ENCODE assay signal across 15 cellular contexts in the genomic region with DNA sequence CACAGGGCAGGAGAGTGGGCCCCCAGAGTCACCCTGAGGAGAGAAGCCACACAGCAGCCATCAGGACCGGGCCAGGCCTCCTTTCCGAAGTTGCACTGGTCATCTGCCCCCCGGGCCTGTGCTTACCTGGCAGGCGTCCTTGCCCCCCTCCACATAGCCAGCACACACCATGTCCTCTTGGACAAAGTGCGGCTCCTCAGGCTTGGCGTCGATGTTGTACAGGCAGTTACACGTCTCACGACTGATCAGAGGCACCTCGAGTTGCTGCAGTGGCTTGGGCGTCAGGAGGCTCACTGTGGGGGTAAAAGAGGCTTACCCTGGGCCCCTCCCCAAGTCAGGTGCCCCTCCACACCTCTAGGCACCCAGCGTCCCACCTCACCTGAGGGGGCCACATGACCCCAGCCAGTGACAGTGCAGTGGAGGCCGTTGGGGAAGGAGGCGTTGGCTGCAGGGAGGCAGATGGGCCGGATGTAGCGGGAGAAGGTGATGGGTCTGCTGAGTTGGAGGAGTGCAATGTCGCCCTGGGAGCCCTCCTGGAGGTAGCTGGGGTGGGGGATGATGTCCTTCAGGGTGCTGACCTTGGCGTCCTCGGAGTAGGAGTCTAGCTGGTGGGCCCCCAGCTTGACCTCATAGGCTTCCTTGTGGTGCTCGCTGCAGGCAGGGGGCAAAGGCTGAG. TPM values are rescaled to one million over a fixed set of nuclear protein-coding genes. Genes with fewer than 3 reads are reported as not detected.
A peak's percentile ranks its signal among the peaks of the same experiment; 100 is the strongest.
DNase-seq lines count a peak whose midpoint lies in the region; TF ChIP-seq lines count a peak whose summit lies in the region.
"Had no signal": no experiment of that assay in that cellular context is flagged by ENCODE, and none has a peak within 500 bp of the region (broad histone marks: within the 10 kb centered on the region; RNA-seq: fewer than 3 reads in every experiment).

No MANE protein-coding gene starts in this region.

- TF ChIP-seq EP300 in suprapubic skin (IDR thresholded peaks at IDR 0.05), result no peak

- no peaks in the 10 kb centered on the region for H3K27me3 ChIP-seq in Peyer's patch
- peaks cover 0 to 5% (median 0%) of the 10 kb centered on the region in 4 donors for H3K27me3 ChIP-seq in esophagus squamous epithelium
- H3K27me3 ChIP-seq in suprapubic skin, result no peaks in the 10 kb centered on the region
- H3K27me3 ChIP-seq in WERI-Rb-1 (ENCODE audit: insufficient read depth, low read depth, severe bottlenecking), result no peaks in the 10 kb centered on the region

- DNase-seq in Peyer's patch (no peak), esophagus squamous epithelium (lab: John Stamatoyannopoulos, UW) (no peak), suprapubic skin (ENCODE audit: low spot score in 2 of 2) (no peak), RPMI8226 (no peak), WERI-Rb-1 (no peak)
- DNase-seq in activated CD4-positive, CD25-positive, alpha-beta regulatory T cell treated with anti-CD3 and anti-CD28 coated beads, Interleukin-2, amount 50 U/mL, for 72 hours, result no peak
- DNase-seq: activated CD4-positive, alpha-beta T cell treated with anti-CD3 and anti-CD28 coated beads, Interleukin-2, amount 50 U/mL, for 48 hours; activated T-cell treated with anti-CD3 and anti-CD28 coated beads, Interleukin-2, amount 50 U/mL, for 24 hours; DMS153; effector CD8-positive, alpha-beta T cell; left ventricle myocardium inferior; NCI-H1048; NCI-H69; PC-3 had no signal

- intact Hi-C loops in esophagus squamous epithelium (cut with DNase I), result no loop called here

- peak overlapping the region in 3 of 4 donors; percentile 89 to 96 (median 93) for H3K27ac ChIP-seq in Peyer's patch
- H3K27ac ChIP-seq in esophagus squamous epithelium, result peak overlapping the region; percentile 72 to 96 (median 94)
- peak overlapping the region; percentile 42 for H3K27ac ChIP-seq in suprapubic skin
- H3K27ac ChIP-seq in WERI-Rb-1, result no peak overlapping the region
- H3K27ac ChIP-seq: left ventricle myocardium inferior had no signal

- TF ChIP-seq CTCF in Peyer's patch (IDR thresholded peaks at IDR 0.05) (no peak), esophagus squamous epithelium (IDR thresholded peaks at IDR 0.05) (no peak), suprapubic skin (IDR thresholded peaks at IDR 0.05) (no peak), WERI-Rb-1 (IDR thresholded peaks at IDR 0.05; ENCODE audit: low read depth, low read length) (no peak)

- H3K4me3 ChIP-seq in Peyer's patch (peak overlapping the region in 2 of 4 donors; percentile 68 to 84), esophagus squamous epithelium (peak overlapping the region in 3 of 4 donors; percentile 4 to 60 (median 13)), suprapubic skin (no peak overlapping the region), WERI-Rb-1 (ENCODE audit: low read depth, low read length) (no peak overlapping the region)
- H3K4me3 ChIP-seq: left ventricle myocardium inferior had no signal

- H3K36me3 ChIP-seq in Peyer's patch (peaks cover 0 to 43% (median 0%) of the 10 kb centered on the region in 3 donors), esophagus squamous epithelium (peaks cover 0 to 54% (median 10%) of the 10 kb centered on the region in 3 donors), suprapubic skin (peaks cover 35% of the 10 kb centered on the region), WERI-Rb-1 (peaks cover 43% of the 10 kb centered on the region)

- 62 to 63% methylated on average over 9 to 11 of the region's 20 CpGs for WGBS in esophagus squamous epithelium, 2 donors
- WGBS in suprapubic skin, result 65% methylated on average over 16 of the region's 20 CpGs

- H3K9me3 ChIP-seq in Peyer's patch (no peaks in the 10 kb centered on the region), esophagus squamous epithelium (no peaks in the 10 kb centered on the region), suprapubic skin (no peaks in the 10 kb centered on the region), WERI-Rb-1 (ENCODE audit: severe bottlenecking) (no peaks in the 10 kb centered on the region)
- H3K9me3 ChIP-seq: left ventricle myocardium inferior had no signal

- no peak for TF ChIP-seq POLR2A in Peyer's patch (IDR thresholded peaks at IDR 0.05)
- no peak for TF ChIP-seq POLR2A in esophagus squamous epithelium (IDR thresholded peaks at IDR 0.05)
- no peak for TF ChIP-seq POLR2A in suprapubic skin (IDR thresholded peaks at IDR 0.05)

- H3K4me1 ChIP-seq in Peyer's patch (peaks cover 0 to 67% (median 15%) of the 10 kb centered on the region in 4 donors), esophagus squamous epithelium (peaks cover 49 to 86% (median 50%) of the 10 kb centered on the region in 3 donors), suprapubic skin (peaks cover 71% of the 10 kb centered on the region)

RNA-seq across cellular contexts. Expression of a gene that starts 3.1 kb away (rescaled TPM):
- total RNA-seq in Peyer's patch, result 100 to 1,000 TPM in 3 of 4 donors, 10 to 100 TPM in 1; 27.2 to 666 (median 549) TPM
- total RNA-seq in esophagus squamous epithelium, result 100 to 1,000 TPM in 1 of 4 donors, 10 to 100 TPM in 3; 39.2 to 121 (median 49.2) TPM
- 100 to 1,000 TPM in 3 of 4 donors, 10 to 100 TPM in 1; 46.3 to 168 (median 140) TPM for total RNA-seq in suprapubic skin
- total RNA-seq: fibroblast of villous mesenchyme, left ventricle myocardium inferior had no signal

RNA-seq across cellular contexts. Expression of a gene that starts 15.0 kb away (rescaled TPM):
- 10 to 100 TPM; 41.5 to 89.4 (median 70.0) TPM for total RNA-seq in Peyer's patch
- 10 to 100 TPM; 25.7 to 57.2 (median 30.4) TPM for total RNA-seq in esophagus squamous epithelium
- total RNA-seq in suprapubic skin, result 100 to 1,000 TPM in 1 of 4 donors, 10 to 100 TPM in 3; 62.3 to 100 (median 69.8) TPM

RNA-seq across cellular contexts. Expression of a gene that starts 17.4 kb away (rescaled TPM):
- total RNA-seq in Peyer's patch (10 to 100 TPM in 3 of 4 donors, not detected in 1; 26.1 to 31.3 (median 28.2) TPM), esophagus squamous epithelium (1 to 10 TPM in 2 of 4 donors, under 1 TPM in 2; 0.38 to 4.2 (median 1.9) TPM), suprapubic skin (10 to 100 TPM in 2 of 4 donors, 1 to 10 TPM in 2; 2.2 to 17.8 (median 8.4) TPM)

RNA-seq across cellular contexts. Expression of a gene that starts 24.3 kb away (rescaled TPM):
- total RNA-seq in Peyer's patch (10 to 100 TPM; 30.5 to 71.4 (median 41.8) TPM), esophagus squamous epithelium (10 to 100 TPM; 26.6 to 39.8 (median 33.5) TPM), suprapubic skin (10 to 100 TPM; 51.0 to 63.2 (median 58.2) TPM)

RNA-seq across cellular contexts. Expression of a gene that starts 37.8 kb away (rescaled TPM):
- 100 to 1,000 TPM in 2 of 4 donors, 10 to 100 TPM in 2; 20.6 to 207 (median 102) TPM for total RNA-seq in Peyer's patch
- 10 to 100 TPM; 27.6 to 56.6 (median 44.0) TPM for total RNA-seq in esophagus squamous epithelium
- 10 to 100 TPM; 53.8 to 79.3 (median 68.0) TPM for total RNA-seq in suprapubic skin

Comparison
In these comparisons a context has a peak if more than half of its experiments do, and no peak if none do; other contexts are left out.
1. H3K4me3 ChIP-seq: peak in esophagus squamous epithelium (3 of 4); none in suprapubic skin (single experiment) and WERI-Rb-1 (single experiment).